Comparison of ENCODE assay signal across 20 cellular contexts in the genomic region with DNA sequence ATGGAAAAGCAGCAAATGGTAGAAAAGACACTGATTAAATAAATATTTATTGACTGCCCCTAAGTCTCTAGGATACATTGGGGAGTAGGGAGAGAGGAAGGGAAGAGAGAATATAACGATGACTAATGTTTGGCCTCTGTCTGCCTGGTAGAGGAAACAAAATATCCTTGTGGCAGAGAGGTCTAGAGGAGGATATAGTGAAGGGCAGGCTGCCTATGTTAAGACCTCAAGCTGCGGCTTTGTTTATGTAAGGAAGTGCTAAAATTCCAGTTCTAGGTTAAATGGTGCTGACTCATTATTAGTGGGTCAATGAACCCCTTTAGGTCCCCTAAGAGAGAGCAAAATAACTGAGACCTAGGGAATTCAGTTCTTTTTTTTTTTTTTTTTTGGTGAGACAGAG.
DNase-seq lines count a peak whose midpoint lies in the region; TF ChIP-seq lines count a peak whose summit lies in the region.
"Had no signal": no experiment of that assay in that cellular context is flagged by ENCODE, and none has a peak within 500 bp of the region (broad histone marks: within the 10 kb centered on the region; RNA-seq: fewer than 3 reads in every experiment).

No MANE protein-coding gene starts in this region.

- H3K27ac Mint-ChIP-seq in nephron progenitor cell: peak overlapping the region; percentile 62
- H3K27ac Mint-ChIP-seq: activated B cell treated with CpG ODN at 0.5 μM for 24 hours; activated naive CD4-positive, alpha-beta T cell treated with anti-CD3 and anti-CD28 coated beads, Interleukin-2, amount 50 U/mL, for 72 hours; stimulated activated memory B cell treated with anti-CD40 and anti-IgM and Interleukin-4, amounts not matched to agents 10 μg/mL and 1 μg/mL and 100 μg/mL, for 72 hours had no signal

- no peaks in the 10 kb centered on the region for H3K9me3 ChIP-seq in SJSA1 (replicated peaks)
- H3K9me3 ChIP-seq: colonic mucosa, gastrocnemius medialis, prostate gland had no signal

- H3K27me3 Mint-ChIP-seq in nephron progenitor cell (ENCODE audit: low read depth, poor library complexity): peaks cover 3% of the 10 kb centered on the region
- H3K27me3 Mint-ChIP-seq: stimulated activated memory B cell treated with anti-CD40 and anti-IgM and Interleukin-4, amounts not matched to agents 10 μg/mL and 1 μg/mL and 100 μg/mL, for 72 hours had no signal

- DNase-seq in ELR (ENCODE audit: low read depth) (peak; percentile 73), SJSA1 (ENCODE audit: low read depth in 1 of 2, low spot score in 2 of 2) (peak; percentile 26 to 28), fibroblast of gingiva (ENCODE audit: low read depth) (peak; percentile 18), nephron progenitor cell (no peak), GM20000 (ENCODE audit: low spot score) (no peak), NCI-H1105 (lab: John Stamatoyannopoulos, UW) (no peak), NCI-H748 (lab: John Stamatoyannopoulos, UW; ENCODE audit: unreplicated experiment) (no peak), NCI-H1105 treated with DMSO at 0.1 percent for 48 hours (lab: John Stamatoyannopoulos, UW) (no peak)
- DNase-seq: activated B cell treated with CpG ODN at 0.5 μM for 24 hours; colonic mucosa; DND-41; gastrocnemius medialis; GOT3; islet precursor cell; NCI-H2107; stimulated activated CD4-positive, alpha-beta T cell treated with anti-CD3 and anti-CD28 coated beads, Interleukin-4, amount 100 ng/mL, for 1 hour had no signal

- TF ChIP-seq CTCF in nephron progenitor cell (IDR thresholded peaks at IDR 0.05) (no peak), GM20000 (IDR thresholded peaks at IDR 0.05; ENCODE audit: extremely low read depth, missing control alignments) (no peak)

- peaks cover 30% of the 10 kb centered on the region for H3K9me3 Mint-ChIP-seq in nephron progenitor cell
- H3K9me3 Mint-ChIP-seq: activated B cell treated with CpG ODN at 0.5 μM for 24 hours; activated naive CD4-positive, alpha-beta T cell treated with anti-CD3 and anti-CD28 coated beads, Interleukin-2, amount 50 U/mL, for 72 hours; stimulated activated memory B cell treated with anti-CD40 and anti-IgM and Interleukin-4, amounts not matched to agents 10 μg/mL and 1 μg/mL and 100 μg/mL, for 72 hours had no signal

- no peaks in the 10 kb centered on the region for H3K27me3 ChIP-seq in SJSA1 (replicated peaks)
- H3K27me3 ChIP-seq: colonic mucosa, gastrocnemius medialis had no signal

- H3K4me3 Mint-ChIP-seq in nephron progenitor cell: no peak overlapping the region
- H3K4me3 Mint-ChIP-seq: activated B cell treated with CpG ODN at 0.5 μM for 24 hours; stimulated activated memory B cell treated with anti-CD40 and anti-IgM and Interleukin-4, amounts not matched to agents 10 μg/mL and 1 μg/mL and 100 μg/mL, for 72 hours had no signal

- H3K27ac ChIP-seq in SJSA1: no peak overlapping the region
- H3K27ac ChIP-seq: colonic mucosa, HL-60, prostate gland had no signal

- peaks cover 36% of the 10 kb centered on the region for H3K4me1 ChIP-seq in SJSA1 (replicated peaks)
- H3K4me1 ChIP-seq: colonic mucosa, prostate gland had no signal

- H3K4me3 ChIP-seq in SJSA1: no peak overlapping the region
- H3K4me3 ChIP-seq: colonic mucosa, gastrocnemius medialis, prostate gland had no signal

- no peaks in the 10 kb centered on the region for H3K36me3 ChIP-seq in SJSA1
- H3K36me3 ChIP-seq: colonic mucosa, gastrocnemius medialis, prostate gland had no signal

- H3K36me3 Mint-ChIP-seq in nephron progenitor cell (ENCODE audit: low read depth): no peaks in the 10 kb centered on the region
- H3K36me3 Mint-ChIP-seq: activated naive CD4-positive, alpha-beta T cell treated with anti-CD3 and anti-CD28 coated beads, Interleukin-2, amount 50 U/mL, for 72 hours; stimulated activated memory B cell treated with anti-CD40 and anti-IgM and Interleukin-4, amounts not matched to agents 10 μg/mL and 1 μg/mL and 100 μg/mL, for 72 hours had no signal

- peaks cover 6% of the 10 kb centered on the region for H3K4me1 Mint-ChIP-seq in nephron progenitor cell
- H3K4me1 Mint-ChIP-seq: activated B cell treated with CpG ODN at 0.5 μM for 24 hours; stimulated activated memory B cell treated with anti-CD40 and anti-IgM and Interleukin-4, amounts not matched to agents 10 μg/mL and 1 μg/mL and 100 μg/mL, for 72 hours had no signal

Comparison
In these comparisons a context has a peak if more than half of its experiments do, and no peak if none do; other contexts are left out.
1. DNase-seq: peak in ELR (single experiment), SJSA1 (2 of 2) and fibroblast of gingiva (single experiment); none in nephron progenitor cell (single experiment), GM20000 (single experiment), NCI-H1105 (single experiment), NCI-H748 (single experiment) and NCI-H1105 treated with DMSO at 0.1 percent for 48 hours (single experiment).